ENCODE assay signal across 11 cellular contexts in the genomic region with DNA sequence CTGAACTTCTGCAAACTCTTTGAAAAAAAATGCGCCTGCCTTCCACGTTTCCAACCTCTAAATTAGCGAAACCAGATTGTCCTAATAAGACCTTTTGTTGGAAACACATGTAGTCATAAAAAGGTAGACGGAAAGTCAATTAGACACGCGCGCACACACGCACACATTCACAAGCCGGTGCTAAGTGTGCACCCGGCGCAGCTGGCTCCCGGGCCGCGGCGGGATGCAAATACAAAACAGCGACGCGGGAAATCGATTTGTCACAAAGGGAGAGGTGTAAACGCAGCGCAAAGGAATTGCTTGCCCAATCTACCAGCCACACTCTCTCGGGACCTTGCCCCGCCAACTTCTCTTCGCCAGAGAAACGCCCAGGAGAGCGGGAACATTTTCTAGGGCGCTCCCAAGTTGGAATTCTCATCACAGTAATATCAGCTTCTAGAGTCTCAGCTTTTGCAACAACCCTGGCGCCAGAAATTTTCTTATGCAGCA. TPM values are rescaled to one million over a fixed set of nuclear protein-coding genes. Genes with fewer than 3 reads are reported as not detected.
A peak's percentile ranks its signal among the peaks of the same experiment; 100 is the strongest.
DNase-seq lines count a peak whose midpoint lies in the region; ATAC-seq and TF ChIP-seq lines count a peak whose summit lies in the region.
"Had no signal": no experiment of that assay in that cellular context is flagged by ENCODE, and none has a peak within 500 bp of the region (broad histone marks: within the 10 kb centered on the region; RNA-seq: fewer than 3 reads in every experiment).

No MANE protein-coding gene starts in this region.

- H3K27me3 ChIP-seq in SK-N-SH (ENCODE audit: insufficient read depth) = no peaks in the 10 kb centered on the region
- H3K27me3 ChIP-seq in body of pancreas = peaks cover 0 to 37% of the 10 kb centered on the region in 2 donors

- TF ChIP-seq EP300 in SK-N-SH (IDR thresholded peaks at IDR 0.05; ENCODE audit: borderline replicate concordance in 1 of 2, low read depth in 1 of 2, low read length in 1 of 2) = no peak

- no peak for ATAC-seq in SK-N-SH treated with all-trans-retinoic acid at 6 μM for 48 hours
- ATAC-seq in body of pancreas = no peak

- intact Hi-C loops in body of pancreas (cut with DNase I) = no loop called here

- 17% methylated on average over 15 of the region's 28 CpGs for WGBS in SK-N-SH (ENCODE audit: low lambda C conversion rate)
- 5 to 9% methylated on average over 28 of the region's 28 CpGs for WGBS in body of pancreas, 2 donors

- peak overlapping the region; percentile 97 to 99 for H3K27ac ChIP-seq in SK-N-SH (ENCODE audit: low read depth in 2 of 2, low read length in 1 of 2)
- H3K27ac ChIP-seq in body of pancreas = no peak overlapping the region
- H3K27ac ChIP-seq: BLaER1 had no signal

- no peak for TF ChIP-seq POLR2A in body of pancreas (IDR thresholded peaks at IDR 0.05)

- H2AFZ ChIP-seq in SK-N-SH (ENCODE audit: low read depth) = no peak overlapping the region

- H3K9ac ChIP-seq in SK-N-SH = peak overlapping the region; percentile 99
- H3K9ac ChIP-seq: BLaER1 had no signal

- H3K9me3 ChIP-seq in SK-N-SH (no peaks in the 10 kb centered on the region), body of pancreas (no peaks in the 10 kb centered on the region)

- CTCF ChIA-PET in SK-N-SH (lab: Yijun Ruan, JAX) = interaction anchor here (1.0 to 1.1 kb wide), 2 partner anchors 11 to 21 kb away, joined by 3 read pairs; no protein-coding TSS in a partner anchor

- no peak for TF ChIP-seq RAD21 in SK-N-SH (IDR thresholded peaks at IDR 0.05; ENCODE audit: low read length)

- no peaks in the 10 kb centered on the region for H4K20me1 ChIP-seq in SK-N-SH (ENCODE audit: insufficient read depth)
- H4K20me1 ChIP-seq: BLaER1 had no signal

- H3K9me2 ChIP-seq in SK-N-SH = no peaks in the 10 kb centered on the region

- H3K36me3 ChIP-seq in SK-N-SH (replicated peaks in 1 of 2; ENCODE audit: control insufficient read depth in 1 of 2, insufficient read depth in 2 of 2, low read length in 1 of 2) (peaks cover 13 to 62% of the 10 kb centered on the region in 2 experiments), body of pancreas (replicated peaks in 1 of 2; ENCODE audit: insufficient read depth in 1 of 2, low read depth in 2 of 2) (no peaks in the 10 kb centered on the region)
- H3K36me3 ChIP-seq: BLaER1 had no signal

- POLR2A ChIA-PET in SK-N-SH (lab: Yijun Ruan, JAX) = no interaction called here

- peaks cover 100% of the 10 kb centered on the region for H3K79me2 ChIP-seq in SK-N-SH (ENCODE audit: insufficient read depth)

- TF ChIP-seq CTCF in SK-N-SH (IDR thresholded peaks at IDR 0.05) (no peak), foreskin fibroblast (IDR thresholded peaks at IDR 0.05; ENCODE audit: low read depth, low read length) (no peak), body of pancreas (IDR thresholded peaks at IDR 0.05) (no peak)

- H3F3A ChIP-seq in SK-N-SH (replicated peaks; ENCODE audit: insufficient read depth) = peaks cover 61% of the 10 kb centered on the region

- peak overlapping the region; percentile 92 for H3K4me2 ChIP-seq in SK-N-SH
- H3K4me2 ChIP-seq: BLaER1 had no signal

- H3K4me1 ChIP-seq in SK-N-SH (ENCODE audit: control insufficient read depth in 1 of 2, insufficient read depth in 2 of 2, low read depth in 1 of 2, low read length in 1 of 2) (peaks cover 6 to 14% of the 10 kb centered on the region in 2 experiments; a peak in 3 of 4 replicates), body of pancreas (peaks cover 15% of the 10 kb centered on the region)
- H3K4me1 ChIP-seq: BLaER1 had no signal

- H3K4me3 ChIP-seq in SK-N-SH (ENCODE audit: low read depth in 2 of 2, low read length in 1 of 2) (peak overlapping the region; percentile 87 to 96), foreskin fibroblast (ENCODE audit: low read depth in 1 of 2, low read length in 2 of 2) (peak overlapping the region; percentile 90 to 96), skeletal muscle cell (ENCODE audit: low read depth, low read length) (peak overlapping the region; percentile 87), body of pancreas (no peak overlapping the region)
- H3K4me3 ChIP-seq: BLaER1 had no signal

- DNase-seq in SK-N-SH (no peak), NCI-H526 treated with DMSO at 0.1 percent for 48 hours (lab: John Stamatoyannopoulos, UW) (peak; percentile 41), foreskin fibroblast (no peak), skeletal muscle cell (ENCODE audit: low read depth) (no peak), mesenteric fat pad (ENCODE audit: low spot score) (no peak), body of pancreas (no peak)
- no peak for DNase-seq in NK-92 treated with Interleukin-12 subunit alpha and Interleukin-12 subunit beta, amount 100 ng/mL, for 24 hours (lab: John Stamatoyannopoulos, UW)
- DNase-seq: activated CD8-positive, alpha-beta memory T cell treated with anti-CD3 and anti-CD28 coated beads for 24 hours; stimulated activated CD4-positive, alpha-beta T cell treated with anti-CD3 and anti-CD28 coated beads, Interleukin-1b, Interleukin-23, amount 100 ng/mL, for 48 hours had no signal

TF ChIP-seq in SK-N-SH, 30 proteins besides CTCF, POLR2A, EP300 and RAD21 (continues in another document):
- 0 out of 2 replicates have a peak, but pooled peaks have one; percentile 10 for TF ChIP-seq POLR2AphosphoS5 (IDR thresholded peaks at IDR 0.05; ENCODE audit: low read depth, low read length)
- no peak for TF ChIP-seq RFX5 (IDR thresholded peaks at IDR 0.05; ENCODE audit: low read length)
- peak; percentile 16; the same call in 1 of the 2 replicates for TF ChIP-seq REST (IDR thresholded peaks at IDR 0.05; ENCODE audit: low read depth, low read length)
- TF ChIP-seq MAX (IDR thresholded peaks at IDR 0.05; ENCODE audit: low read depth) = peak; percentile 12; the same call in 1 of the 2 replicates

TF ChIP-seq in SK-N-SH treated with all-trans-retinoic acid at 6 μM for 48 hours, 23 proteins besides CTCF, POLR2A, EP300 and RAD21:
- no peak for TF ChIP-seq PPARA (CRISPR knock-in tag; IDR thresholded peaks at IDR 0.05; ENCODE audit: borderline replicate concordance)
- TF ChIP-seq BACH2 (CRISPR knock-in tag; IDR thresholded peaks at IDR 0.05; ENCODE audit: borderline replicate concordance) = no peak
- no peak for TF ChIP-seq OSR1 (CRISPR knock-in tag; IDR thresholded peaks at IDR 0.05)
- TF ChIP-seq ESRRG (CRISPR knock-in tag; IDR thresholded peaks at IDR 0.05) = no peak
- TF ChIP-seq, protein P1, sequence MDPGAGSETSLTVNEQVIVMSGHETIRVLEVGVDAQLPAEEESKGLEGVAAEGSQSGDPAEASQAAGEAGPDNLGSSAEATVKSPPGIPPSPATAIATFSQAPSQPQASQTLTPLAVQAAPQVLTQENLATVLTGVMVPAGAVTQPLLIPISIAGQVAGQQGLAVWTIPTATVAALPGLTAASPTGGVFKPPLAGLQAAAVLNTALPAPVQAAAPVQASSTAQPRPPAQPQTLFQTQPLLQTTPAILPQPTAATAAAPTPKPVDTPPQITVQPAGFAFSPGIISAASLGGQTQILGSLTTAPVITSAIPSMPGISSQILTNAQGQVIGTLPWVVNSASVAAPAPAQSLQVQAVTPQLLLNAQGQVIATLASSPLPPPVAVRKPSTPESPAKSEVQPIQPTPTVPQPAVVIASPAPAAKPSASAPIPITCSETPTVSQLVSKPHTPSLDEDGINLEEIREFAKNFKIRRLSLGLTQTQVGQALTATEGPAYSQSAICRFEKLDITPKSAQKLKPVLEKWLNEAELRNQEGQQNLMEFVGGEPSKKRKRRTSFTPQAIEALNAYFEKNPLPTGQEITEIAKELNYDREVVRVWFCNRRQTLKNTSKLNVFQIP (CRISPR knock-in tag; IDR thresholded peaks at IDR 0.05; ENCODE audit: borderline replicate concordance, low read depth) = no peak
- no peak for TF ChIP-seq ARNTL (CRISPR knock-in tag; IDR thresholded peaks at IDR 0.05; ENCODE audit: borderline replicate concordance, low read depth)
- TF ChIP-seq, protein P2, sequence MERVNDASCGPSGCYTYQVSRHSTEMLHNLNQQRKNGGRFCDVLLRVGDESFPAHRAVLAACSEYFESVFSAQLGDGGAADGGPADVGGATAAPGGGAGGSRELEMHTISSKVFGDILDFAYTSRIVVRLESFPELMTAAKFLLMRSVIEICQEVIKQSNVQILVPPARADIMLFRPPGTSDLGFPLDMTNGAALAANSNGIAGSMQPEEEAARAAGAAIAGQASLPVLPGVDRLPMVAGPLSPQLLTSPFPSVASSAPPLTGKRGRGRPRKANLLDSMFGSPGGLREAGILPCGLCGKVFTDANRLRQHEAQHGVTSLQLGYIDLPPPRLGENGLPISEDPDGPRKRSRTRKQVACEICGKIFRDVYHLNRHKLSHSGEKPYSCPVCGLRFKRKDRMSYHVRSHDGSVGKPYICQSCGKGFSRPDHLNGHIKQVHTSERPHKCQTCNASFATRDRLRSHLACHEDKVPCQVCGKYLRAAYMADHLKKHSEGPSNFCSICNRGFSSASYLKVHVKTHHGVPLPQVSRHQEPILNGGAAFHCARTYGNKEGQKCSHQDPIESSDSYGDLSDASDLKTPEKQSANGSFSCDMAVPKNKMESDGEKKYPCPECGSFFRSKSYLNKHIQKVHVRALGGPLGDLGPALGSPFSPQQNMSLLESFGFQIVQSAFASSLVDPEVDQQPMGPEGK (CRISPR knock-in tag; IDR thresholded peaks at IDR 0.05; ENCODE audit: borderline replicate concordance) = no peak
TF ChIP-seq in SK-N-SH treated with all-trans-retinoic acid at 6 μM for 48 hours: peak in this region for 0.

RNA-seq across cellular contexts. Expression of gene PRRX1, which starts 4.4 kb away (rescaled TPM):
- polyA plus RNA-seq in SK-N-SH (2012; rRNA removed) = 356 and 431 TPM in 2 replicates
- 352 and 421 TPM in 2 replicates for polyA plus RNA-seq in SK-N-SH (2012; cell fraction: cytosol; rRNA removed)
- polyA plus RNA-seq in SK-N-SH (2012; cell fraction: nucleus; rRNA removed) = 197 and 345 TPM in 2 replicates
- total RNA-seq in mesenteric fat pad = 46.2 TPM
- total RNA-seq in body of pancreas = 1 to 10 TPM; 5.3 to 8.0 TPM

Comparison
In these comparisons a context has a peak if more than half of its experiments do, and no peak if none do; other contexts are left out.
1. H3K27ac ChIP-seq: peak in SK-N-SH (2 of 2); none in body of pancreas (0 of 4).
2. H3K4me3 ChIP-seq: peak in SK-N-SH (2 of 2), foreskin fibroblast (2 of 2) and skeletal muscle cell (single experiment); none in body of pancreas (0 of 2).